27 cellular contexts compared by ENCODE assay signal in the genomic region with DNA sequence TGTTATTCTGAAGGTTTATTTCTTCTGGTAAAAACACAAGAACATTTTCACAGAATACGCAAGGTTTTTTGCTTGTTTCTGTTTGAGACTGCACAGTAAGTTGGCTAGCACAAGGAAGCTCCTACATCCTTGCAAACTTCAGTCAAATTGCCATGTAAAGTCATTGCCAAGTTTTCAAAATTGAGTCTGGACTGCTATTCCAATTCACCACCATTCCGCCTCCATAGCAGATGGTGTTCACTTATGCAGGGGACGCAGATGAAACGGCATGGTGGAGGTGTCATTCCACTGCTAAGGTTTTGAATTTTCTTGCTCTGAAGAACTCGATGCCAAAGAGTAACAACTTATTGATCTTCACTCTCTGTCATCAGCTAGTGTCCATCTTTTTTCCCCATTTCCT.
"Had no signal": no experiment of that assay in that cellular context is flagged by ENCODE, and none has a peak within 500 bp of the region (broad histone marks: within the 10 kb centered on the region; RNA-seq: fewer than 3 reads in every experiment).

No MANE protein-coding gene starts in this region.

- ATAC-seq: activated CD4-positive, CD25-positive, alpha-beta regulatory T cell treated with anti-CD3 and anti-CD28 coated beads, Interleukin-2, amount 50 U/mL, for 24 hours; heart left ventricle; left lobe of liver; lower lobe of right lung; natural killer cell; sciatic nerve; stimulated activated effector memory CD8-positive, alpha-beta T cell treated with anti-CD3 and anti-CD28 coated beads, Interleukin-12 subunit alpha, Interleukin-12 subunit beta, amount 100 ng/mL, for 72 hours had no signal

- H3K9me3 ChIP-seq: adrenal gland, ascending aorta, heart left ventricle, lower lobe of right lung, thyroid gland, upper lobe of left lung had no signal

- H3K36me3 ChIP-seq: adrenal gland, ascending aorta, heart left ventricle, lower lobe of right lung, thyroid gland, upper lobe of left lung had no signal

- H3K4me3 ChIP-seq: adrenal gland, ascending aorta, heart left ventricle, lower lobe of right lung, skin epidermis, thyroid gland, upper lobe of left lung had no signal

- H3K27me3 ChIP-seq: adrenal gland, ascending aorta, heart left ventricle, thyroid gland, upper lobe of left lung had no signal

- DNase-seq: activated CD4-positive, alpha-beta T cell treated with anti-CD3 and anti-CD28 coated beads for 48 hours; activated CD4-positive, alpha-beta T cell treated with anti-CD3 and anti-CD28 coated beads, Interleukin-2, amount 50 U/mL, for 48 hours; activated CD8-positive, alpha-beta memory T cell treated with anti-CD3 and anti-CD28 coated beads for 24 hours; activated effector memory CD4-positive, alpha-beta T cell treated with Interleukin-2 at 50 U/mL for 16 hours; activated naive CD4-positive, alpha-beta T cell treated with Interleukin-2 at 50 U/mL for 16 hours; adrenal gland; cortex of kidney; foreskin fibroblast; heart left ventricle; hypothalamus; kidney glomerular epithelial cell; lower lobe of right lung; mesenchymal stem cell; natural killer cell; retina; stimulated activated CD4-positive, alpha-beta T cell treated with anti-CD3 and anti-CD28 coated beads, Interleukin-4, amount 100 ng/mL, for 24 hours; substantia nigra; T-helper 9 cell; thyroid gland; upper lobe of left lung had no signal

- H3K4me1 ChIP-seq: adrenal gland, ascending aorta, heart left ventricle, lower lobe of right lung, thyroid gland, upper lobe of left lung had no signal

- H3K27ac ChIP-seq: adrenal gland, ascending aorta, heart left ventricle, lower lobe of right lung, skin epidermis, thyroid gland, upper lobe of left lung, VCaP had no signal
